In the genomic region with DNA sequence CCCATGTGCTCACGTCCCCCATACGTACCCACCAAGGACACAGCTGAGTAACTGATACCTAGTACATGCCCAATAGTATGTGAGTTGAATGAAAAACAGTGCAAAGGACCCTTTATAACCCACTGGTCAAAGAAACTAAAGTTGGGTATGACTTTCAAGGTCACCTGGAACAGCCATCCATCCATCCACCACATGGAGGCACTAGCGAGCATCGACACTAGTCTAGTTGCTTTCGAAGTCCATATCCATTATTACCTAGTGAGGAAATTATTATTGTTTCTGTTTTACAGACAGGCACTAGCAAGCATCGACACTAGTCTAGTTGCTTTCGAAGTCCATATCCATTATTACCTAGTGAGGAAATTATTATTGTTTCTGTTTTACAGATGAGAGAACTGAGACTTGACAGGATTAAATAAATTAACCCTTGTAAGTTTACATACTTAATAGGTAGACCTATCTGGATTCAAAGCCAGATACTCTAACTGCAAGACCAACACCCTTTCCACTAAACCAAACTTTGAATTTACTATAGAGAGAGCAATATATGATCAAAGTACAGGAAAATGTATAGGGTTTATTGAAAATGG, we compare ENCODE assay signal across 7 cellular contexts.
DNase-seq lines count a peak whose midpoint lies in the region; ATAC-seq and TF ChIP-seq lines count a peak whose summit lies in the region.

No MANE protein-coding gene starts in this region.

- H3K36me3 ChIP-seq in GM23338 (ENCODE audit: insufficient read depth), result no peaks in the 10 kb centered on the region

- H3K4me3 ChIP-seq in GM23338, result no peak overlapping the region

- H4K20me1 ChIP-seq in GM23338 (replicated peaks; ENCODE audit: insufficient read depth), result no peaks in the 10 kb centered on the region

- no peak overlapping the region for H3K27ac ChIP-seq in GM23338 (ENCODE audit: low read depth)

- H3K9me3 Mint-ChIP-seq in GM23338, result no peaks in the 10 kb centered on the region
- no peaks in the 10 kb centered on the region for H3K9me3 Mint-ChIP-seq in activated T-helper 2 cell treated with anti-CD3 and anti-CD28 coated beads, Interferon-gamma antibody, Interleukin-2, Interleukin-4, amounts not matched to agents 10 μg/mL and 5 μg/mL and 100 μg/mL, durations not matched to agents 14 hours and 24 hours and 36 hours
- no peaks in the 10 kb centered on the region for H3K9me3 Mint-ChIP-seq in immature natural killer cell

- H3K9me2 ChIP-seq in GM23338 (ENCODE audit: insufficient read depth), result peaks cover 4% of the 10 kb centered on the region; the same call in 1 of the 2 replicates

- H3K79me2 ChIP-seq in GM23338 (replicated peaks; ENCODE audit: insufficient read depth), result no peaks in the 10 kb centered on the region

- H3K4me3 Mint-ChIP-seq in GM23338, result no peak overlapping the region
- no peak overlapping the region for H3K4me3 Mint-ChIP-seq in activated T-helper 2 cell treated with anti-CD3 and anti-CD28 coated beads, Interferon-gamma antibody, Interleukin-2, Interleukin-4, amounts not matched to agents 10 μg/mL and 5 μg/mL and 100 μg/mL, durations not matched to agents 14 hours and 24 hours and 36 hours (ENCODE audit: low read depth)
- H3K4me3 Mint-ChIP-seq in immature natural killer cell, result no peak overlapping the region

- ATAC-seq in GM23338, result peak; percentile 67

- H3K36me3 Mint-ChIP-seq in GM23338 (ENCODE audit: low read depth) (no peaks in the 10 kb centered on the region), immature natural killer cell (no peaks in the 10 kb centered on the region)
- no peaks in the 10 kb centered on the region for H3K36me3 Mint-ChIP-seq in activated T-helper 2 cell treated with anti-CD3 and anti-CD28 coated beads, Interferon-gamma antibody, Interleukin-2, Interleukin-4, amounts not matched to agents 10 μg/mL and 5 μg/mL and 100 μg/mL, durations not matched to agents 14 hours and 24 hours and 36 hours (ENCODE audit: low read depth)

- H3K27me3 ChIP-seq in GM23338 (ENCODE audit: insufficient read depth), result no peaks in the 10 kb centered on the region

- H3K4me1 ChIP-seq in GM23338 (ENCODE audit: insufficient read depth), result no peaks in the 10 kb centered on the region

- TF ChIP-seq CTCF in GM12873 (IDR thresholded peaks at IDR 0.05; ENCODE audit: insufficient read depth, low read depth, low read length, missing control alignments) (peak; percentile 81), GM23338 (conservative IDR thresholded peaks at IDR 0.05; ENCODE audit: low read depth in 2 of 2) (peak; percentile 63 to 75)

- H2AFZ ChIP-seq in GM23338, result no peak overlapping the region

- intact Hi-C loops in activated T-helper 2 cell treated with anti-CD3 and anti-CD28 coated beads, Interferon-gamma antibody, Interleukin-2, Interleukin-4, amounts not matched to agents 10 μg/mL and 5 μg/mL and 100 μg/mL, durations not matched to agents 14 hours and 24 hours and 36 hours (cut with micrococcal nuclease), result loop anchor here (1.0 kb wide), 1 partner anchor 205 kb away; no protein-coding TSS in a partner anchor

- H3K27ac Mint-ChIP-seq in GM23338 (no peak overlapping the region), immature natural killer cell (no peak overlapping the region)
- no peak overlapping the region for H3K27ac Mint-ChIP-seq in activated T-helper 2 cell treated with anti-CD3 and anti-CD28 coated beads, Interferon-gamma antibody, Interleukin-2, Interleukin-4, amounts not matched to agents 10 μg/mL and 5 μg/mL and 100 μg/mL, durations not matched to agents 14 hours and 24 hours and 36 hours

- H3K4me2 ChIP-seq in GM23338, result no peak overlapping the region

- no peaks in the 10 kb centered on the region for H3F3A ChIP-seq in GM23338 (replicated peaks; ENCODE audit: low read depth)

- no peaks in the 10 kb centered on the region for H3K27me3 Mint-ChIP-seq in GM23338 (ENCODE audit: insufficient read depth, low read depth, poor library complexity)
- peaks cover 12% of the 10 kb centered on the region for H3K27me3 Mint-ChIP-seq in activated T-helper 2 cell treated with anti-CD3 and anti-CD28 coated beads, Interferon-gamma antibody, Interleukin-2, Interleukin-4, amounts not matched to agents 10 μg/mL and 5 μg/mL and 100 μg/mL, durations not matched to agents 14 hours and 24 hours and 36 hours (ENCODE audit: low read depth)
- peaks cover 0 to 5% (median 4%) of the 10 kb centered on the region in 3 donors for H3K27me3 Mint-ChIP-seq in immature natural killer cell (ENCODE audit: low read depth in 3 of 3)

- DNase-seq in GM23338 (ENCODE audit: low spot score), result peak; percentile 74
- DNase-seq in NAMALWA (ENCODE audit: low spot score), result peak; percentile 66
- peak; percentile 11 for DNase-seq in activated T-helper 2 cell treated with anti-CD3 and anti-CD28 coated beads, Interferon-gamma antibody, Interleukin-2, Interleukin-4, amounts not matched to agents 10 μg/mL and 5 μg/mL and 100 μg/mL, durations not matched to agents 14 hours and 24 hours and 36 hours (ENCODE audit: low spot score)
- DNase-seq in immature natural killer cell, result peak in 2 of 3 donors; percentile 1 to 14
- peak; percentile 72 for DNase-seq in stimulated activated CD8-positive, alpha-beta memory T cell treated with anti-CD3 and anti-CD28 coated beads, Interleukin-4, amount 100 ng/mL, for 48 hours
- DNase-seq in NCI-H2196 (lab: John Stamatoyannopoulos, UW; ENCODE audit: unreplicated experiment), result no peak

- no peaks in the 10 kb centered on the region for H3K4me1 Mint-ChIP-seq in GM23338
- peaks cover 5% of the 10 kb centered on the region for H3K4me1 Mint-ChIP-seq in activated T-helper 2 cell treated with anti-CD3 and anti-CD28 coated beads, Interferon-gamma antibody, Interleukin-2, Interleukin-4, amounts not matched to agents 10 μg/mL and 5 μg/mL and 100 μg/mL, durations not matched to agents 14 hours and 24 hours and 36 hours (ENCODE audit: low read depth)
- no peaks in the 10 kb centered on the region for H3K4me1 Mint-ChIP-seq in immature natural killer cell

TF ChIP-seq in GM23338, 12 proteins besides CTCF, POLR2A, EP300 and RAD21 (continues in another document):
- no peak for TF ChIP-seq CREB1 (CRISPR knock-in tag; IDR thresholded peaks at IDR 0.05; ENCODE audit: low read depth)
- TF ChIP-seq POLR2AphosphoS5 (IDR thresholded peaks at IDR 0.05; ENCODE audit: low read depth), result no peak
- TF ChIP-seq JUNB (IDR thresholded peaks at IDR 0.05; ENCODE audit: unreplicated experiment), result no peak
- TF ChIP-seq, protein P1, sequence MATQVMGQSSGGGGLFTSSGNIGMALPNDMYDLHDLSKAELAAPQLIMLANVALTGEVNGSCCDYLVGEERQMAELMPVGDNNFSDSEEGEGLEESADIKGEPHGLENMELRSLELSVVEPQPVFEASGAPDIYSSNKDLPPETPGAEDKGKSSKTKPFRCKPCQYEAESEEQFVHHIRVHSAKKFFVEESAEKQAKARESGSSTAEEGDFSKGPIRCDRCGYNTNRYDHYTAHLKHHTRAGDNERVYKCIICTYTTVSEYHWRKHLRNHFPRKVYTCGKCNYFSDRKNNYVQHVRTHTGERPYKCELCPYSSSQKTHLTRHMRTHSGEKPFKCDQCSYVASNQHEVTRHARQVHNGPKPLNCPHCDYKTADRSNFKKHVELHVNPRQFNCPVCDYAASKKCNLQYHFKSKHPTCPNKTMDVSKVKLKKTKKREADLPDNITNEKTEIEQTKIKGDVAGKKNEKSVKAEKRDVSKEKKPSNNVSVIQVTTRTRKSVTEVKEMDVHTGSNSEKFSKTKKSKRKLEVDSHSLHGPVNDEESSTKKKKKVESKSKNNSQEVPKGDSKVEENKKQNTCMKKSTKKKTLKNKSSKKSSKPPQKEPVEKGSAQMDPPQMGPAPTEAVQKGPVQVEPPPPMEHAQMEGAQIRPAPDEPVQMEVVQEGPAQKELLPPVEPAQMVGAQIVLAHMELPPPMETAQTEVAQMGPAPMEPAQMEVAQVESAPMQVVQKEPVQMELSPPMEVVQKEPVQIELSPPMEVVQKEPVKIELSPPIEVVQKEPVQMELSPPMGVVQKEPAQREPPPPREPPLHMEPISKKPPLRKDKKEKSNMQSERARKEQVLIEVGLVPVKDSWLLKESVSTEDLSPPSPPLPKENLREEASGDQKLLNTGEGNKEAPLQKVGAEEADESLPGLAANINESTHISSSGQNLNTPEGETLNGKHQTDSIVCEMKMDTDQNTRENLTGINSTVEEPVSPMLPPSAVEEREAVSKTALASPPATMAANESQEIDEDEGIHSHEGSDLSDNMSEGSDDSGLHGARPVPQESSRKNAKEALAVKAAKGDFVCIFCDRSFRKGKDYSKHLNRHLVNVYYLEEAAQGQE (IDR thresholded peaks at IDR 0.05; ENCODE audit: unreplicated experiment), result no peak
- no peak for TF ChIP-seq EZH2phosphoT487 (IDR thresholded peaks at IDR 0.05; ENCODE audit: unreplicated experiment)
